2 cellular contexts compared by ENCODE assay signal in genomic region chr20:58448958-58449357, GRCh38.
TF ChIP-seq lines count a peak whose summit lies in the region.

No MANE protein-coding gene starts in this region.

TF ChIP-seq in HepG2, 621 proteins besides CTCF, POLR2A, EP300 and RAD21 (continued from another document):
- TF ChIP-seq, protein P1, sequence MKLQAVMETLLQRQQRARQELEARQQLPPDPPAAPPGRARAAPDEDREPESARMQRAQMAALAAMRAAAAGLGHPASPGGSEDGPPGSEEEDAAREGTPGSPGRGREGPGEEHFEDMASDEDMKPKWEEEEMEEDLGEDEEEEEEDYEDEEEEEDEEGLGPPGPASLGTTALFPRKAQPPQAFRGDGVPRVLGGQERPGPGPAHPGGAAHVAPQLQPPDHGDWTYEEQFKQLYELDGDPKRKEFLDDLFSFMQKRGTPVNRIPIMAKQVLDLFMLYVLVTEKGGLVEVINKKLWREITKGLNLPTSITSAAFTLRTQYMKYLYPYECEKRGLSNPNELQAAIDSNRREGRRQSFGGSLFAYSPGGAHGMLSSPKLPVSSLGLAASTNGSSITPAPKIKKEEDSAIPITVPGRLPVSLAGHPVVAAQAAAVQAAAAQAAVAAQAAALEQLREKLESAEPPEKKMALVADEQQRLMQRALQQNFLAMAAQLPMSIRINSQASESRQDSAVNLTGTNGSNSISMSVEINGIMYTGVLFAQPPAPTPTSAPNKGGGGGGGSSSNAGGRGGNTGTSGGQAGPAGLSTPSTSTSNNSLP (IDR thresholded peaks at IDR 0.05; ENCODE audit: low read depth, low read length): no peak
- TF ChIP-seq ZFAT (CRISPR knock-in tag; conservative IDR thresholded peaks at IDR 0.05): no peak
- no peak for TF ChIP-seq ZBTB37 (CRISPR knock-in tag; IDR thresholded peaks at IDR 0.05)
- no peak for TF ChIP-seq ZSCAN12 (CRISPR knock-in tag; IDR thresholded peaks at IDR 0.05)
- no peak for TF ChIP-seq ZNF432 (CRISPR knock-in tag; IDR thresholded peaks at IDR 0.05; ENCODE audit: borderline replicate concordance)

TF ChIP-seq in SK-N-SH treated with all-trans-retinoic acid at 6 μM for 48 hours, 23 proteins besides CTCF, POLR2A, EP300 and RAD21 (continued from another document):
- TF ChIP-seq, protein P2, sequence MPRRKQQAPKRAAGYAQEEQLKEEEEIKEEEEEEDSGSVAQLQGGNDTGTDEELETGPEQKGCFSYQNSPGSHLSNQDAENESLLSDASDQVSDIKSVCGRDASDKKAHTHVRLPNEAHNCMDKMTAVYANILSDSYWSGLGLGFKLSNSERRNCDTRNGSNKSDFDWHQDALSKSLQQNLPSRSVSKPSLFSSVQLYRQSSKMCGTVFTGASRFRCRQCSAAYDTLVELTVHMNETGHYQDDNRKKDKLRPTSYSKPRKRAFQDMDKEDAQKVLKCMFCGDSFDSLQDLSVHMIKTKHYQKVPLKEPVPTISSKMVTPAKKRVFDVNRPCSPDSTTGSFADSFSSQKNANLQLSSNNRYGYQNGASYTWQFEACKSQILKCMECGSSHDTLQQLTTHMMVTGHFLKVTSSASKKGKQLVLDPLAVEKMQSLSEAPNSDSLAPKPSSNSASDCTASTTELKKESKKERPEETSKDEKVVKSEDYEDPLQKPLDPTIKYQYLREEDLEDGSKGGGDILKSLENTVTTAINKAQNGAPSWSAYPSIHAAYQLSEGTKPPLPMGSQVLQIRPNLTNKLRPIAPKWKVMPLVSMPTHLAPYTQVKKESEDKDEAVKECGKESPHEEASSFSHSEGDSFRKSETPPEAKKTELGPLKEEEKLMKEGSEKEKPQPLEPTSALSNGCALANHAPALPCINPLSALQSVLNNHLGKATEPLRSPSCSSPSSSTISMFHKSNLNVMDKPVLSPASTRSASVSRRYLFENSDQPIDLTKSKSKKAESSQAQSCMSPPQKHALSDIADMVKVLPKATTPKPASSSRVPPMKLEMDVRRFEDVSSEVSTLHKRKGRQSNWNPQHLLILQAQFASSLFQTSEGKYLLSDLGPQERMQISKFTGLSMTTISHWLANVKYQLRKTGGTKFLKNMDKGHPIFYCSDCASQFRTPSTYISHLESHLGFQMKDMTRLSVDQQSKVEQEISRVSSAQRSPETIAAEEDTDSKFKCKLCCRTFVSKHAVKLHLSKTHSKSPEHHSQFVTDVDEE (CRISPR knock-in tag; IDR thresholded peaks at IDR 0.05): no peak
- TF ChIP-seq ZNF565 (CRISPR knock-in tag; conservative IDR thresholded peaks at IDR 0.05; ENCODE audit: low read depth): no peak
- TF ChIP-seq CSDC2 (CRISPR knock-in tag; IDR thresholded peaks at IDR 0.05): no peak
- TF ChIP-seq BACH2 (CRISPR knock-in tag; IDR thresholded peaks at IDR 0.05; ENCODE audit: borderline replicate concordance): no peak
- TF ChIP-seq RARB (CRISPR knock-in tag; IDR thresholded peaks at IDR 0.05): no peak
- TF ChIP-seq ZFP3 (CRISPR knock-in tag; IDR thresholded peaks at IDR 0.05): no peak
- no peak for TF ChIP-seq ARNTL (CRISPR knock-in tag; IDR thresholded peaks at IDR 0.05; ENCODE audit: borderline replicate concordance, low read depth)
- no peak for TF ChIP-seq OSR1 (CRISPR knock-in tag; IDR thresholded peaks at IDR 0.05)
- no peak for TF ChIP-seq ESRRG (CRISPR knock-in tag; IDR thresholded peaks at IDR 0.05)
- TF ChIP-seq, protein P3, sequence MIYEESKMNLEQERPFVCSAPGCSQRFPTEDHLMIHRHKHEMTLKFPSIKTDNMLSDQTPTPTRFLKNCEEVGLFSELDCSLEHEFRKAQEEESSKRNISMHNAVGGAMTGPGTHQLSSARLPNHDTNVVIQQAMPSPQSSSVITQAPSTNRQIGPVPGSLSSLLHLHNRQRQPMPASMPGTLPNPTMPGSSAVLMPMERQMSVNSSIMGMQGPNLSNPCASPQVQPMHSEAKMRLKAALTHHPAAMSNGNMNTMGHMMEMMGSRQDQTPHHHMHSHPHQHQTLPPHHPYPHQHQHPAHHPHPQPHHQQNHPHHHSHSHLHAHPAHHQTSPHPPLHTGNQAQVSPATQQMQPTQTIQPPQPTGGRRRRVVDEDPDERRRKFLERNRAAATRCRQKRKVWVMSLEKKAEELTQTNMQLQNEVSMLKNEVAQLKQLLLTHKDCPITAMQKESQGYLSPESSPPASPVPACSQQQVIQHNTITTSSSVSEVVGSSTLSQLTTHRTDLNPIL (CRISPR knock-in tag; IDR thresholded peaks at IDR 0.05; ENCODE audit: low read depth): no peak
- TF ChIP-seq POU6F1 (CRISPR knock-in tag; IDR thresholded peaks at IDR 0.05; ENCODE audit: borderline replicate concordance, low read depth): no peak
- TF ChIP-seq ISL1 (CRISPR knock-in tag; IDR thresholded peaks at IDR 0.05): no peak
- no peak for TF ChIP-seq ZFP30 (CRISPR knock-in tag; IDR thresholded peaks at IDR 0.05)
- TF ChIP-seq PATZ1 (CRISPR knock-in tag; IDR thresholded peaks at IDR 0.05; ENCODE audit: borderline replicate concordance): no peak
- TF ChIP-seq TCF4 (CRISPR knock-in tag; IDR thresholded peaks at IDR 0.05; ENCODE audit: borderline replicate concordance): no peak
- TF ChIP-seq TOX (CRISPR knock-in tag; IDR thresholded peaks at IDR 0.05; ENCODE audit: borderline replicate concordance): no peak
- no peak for TF ChIP-seq ZC3H10 (CRISPR knock-in tag; IDR thresholded peaks at IDR 0.05)
